2 cellular contexts compared by ENCODE assay signal in genomic region chr3:78398401-78398800, GRCh38.
TF ChIP-seq lines count a peak whose summit lies in the region.

No MANE protein-coding gene starts in this region.

TF ChIP-seq in HepG2, 621 proteins besides CTCF, POLR2A, EP300 and RAD21:
- TF ChIP-seq ZKSCAN1 (IDR thresholded peaks at IDR 0.05; ENCODE audit: low read length) = no peak
- no peak for TF ChIP-seq NBN (conservative IDR thresholded peaks at IDR 0.05)
- no peak for TF ChIP-seq SIX4 (CRISPR knock-in tag; IDR thresholded peaks at IDR 0.05)
- no peak for TF ChIP-seq NR3C1 (CRISPR knock-in tag; IDR thresholded peaks at IDR 0.05)
- TF ChIP-seq POLR2AphosphoS5 (IDR thresholded peaks at IDR 0.05; ENCODE audit: low read depth, low read length) = no peak
- TF ChIP-seq ZNF644 (CRISPR knock-in tag; IDR thresholded peaks at IDR 0.05; ENCODE audit: low read depth) = no peak
- TF ChIP-seq ZNF614 (CRISPR knock-in tag; IDR thresholded peaks at IDR 0.05; ENCODE audit: borderline replicate concordance) = no peak

TF ChIP-seq in GM12878, 131 proteins besides CTCF, POLR2A, EP300 and RAD21:
- TF ChIP-seq BACH1 (IDR thresholded peaks at IDR 0.05; ENCODE audit: borderline replicate concordance) (no peak), CEBPZ (IDR thresholded peaks at IDR 0.05; ENCODE audit: low read depth, low read length) (no peak), RELA (IDR thresholded peaks at IDR 0.05; ENCODE audit: borderline replicate concordance, partially characterized antibody) (no peak), GABPA (IDR thresholded peaks at IDR 0.05; ENCODE audit: low read depth) (no peak), SUZ12 (IDR thresholded peaks at IDR 0.05; ENCODE audit: unreplicated experiment) (no peak), SP1 (IDR thresholded peaks at IDR 0.05; ENCODE audit: low read depth, low read length) (no peak), EZH2 (IDR thresholded peaks at IDR 0.05; ENCODE audit: borderline replicate concordance, control insufficient read depth, low read depth, low read length) (no peak), ZSCAN29 (IDR thresholded peaks at IDR 0.05) (no peak), MTA2 (IDR thresholded peaks at IDR 0.05; ENCODE audit: low read depth) (no peak), HCFC1 (IDR thresholded peaks at IDR 0.05; ENCODE audit: low read length) (no peak), CEBPB (IDR thresholded peaks at IDR 0.05; ENCODE audit: borderline replicate concordance in 1 of 2, low read depth in 2 of 2, low read length in 2 of 2) (no peak), BCL11A (IDR thresholded peaks at IDR 0.05; ENCODE audit: low read depth, low read length) (no peak), JUND (IDR thresholded peaks at IDR 0.05; ENCODE audit: low read depth, low read length) (no peak), ZBTB40 (IDR thresholded peaks at IDR 0.05; ENCODE audit: borderline replicate concordance) (no peak), SMAD5 (IDR thresholded peaks at IDR 0.05; ENCODE audit: low read depth) (no peak)
- TF ChIP-seq, protein P1, sequence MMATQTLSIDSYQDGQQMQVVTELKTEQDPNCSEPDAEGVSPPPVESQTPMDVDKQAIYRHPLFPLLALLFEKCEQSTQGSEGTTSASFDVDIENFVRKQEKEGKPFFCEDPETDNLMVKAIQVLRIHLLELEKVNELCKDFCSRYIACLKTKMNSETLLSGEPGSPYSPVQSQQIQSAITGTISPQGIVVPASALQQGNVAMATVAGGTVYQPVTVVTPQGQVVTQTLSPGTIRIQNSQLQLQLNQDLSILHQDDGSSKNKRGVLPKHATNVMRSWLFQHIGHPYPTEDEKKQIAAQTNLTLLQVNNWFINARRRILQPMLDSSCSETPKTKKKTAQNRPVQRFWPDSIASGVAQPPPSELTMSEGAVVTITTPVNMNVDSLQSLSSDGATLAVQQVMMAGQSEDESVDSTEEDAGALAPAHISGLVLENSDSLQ (IDR thresholded peaks at IDR 0.05) = no peak
- TF ChIP-seq, protein P2, sequence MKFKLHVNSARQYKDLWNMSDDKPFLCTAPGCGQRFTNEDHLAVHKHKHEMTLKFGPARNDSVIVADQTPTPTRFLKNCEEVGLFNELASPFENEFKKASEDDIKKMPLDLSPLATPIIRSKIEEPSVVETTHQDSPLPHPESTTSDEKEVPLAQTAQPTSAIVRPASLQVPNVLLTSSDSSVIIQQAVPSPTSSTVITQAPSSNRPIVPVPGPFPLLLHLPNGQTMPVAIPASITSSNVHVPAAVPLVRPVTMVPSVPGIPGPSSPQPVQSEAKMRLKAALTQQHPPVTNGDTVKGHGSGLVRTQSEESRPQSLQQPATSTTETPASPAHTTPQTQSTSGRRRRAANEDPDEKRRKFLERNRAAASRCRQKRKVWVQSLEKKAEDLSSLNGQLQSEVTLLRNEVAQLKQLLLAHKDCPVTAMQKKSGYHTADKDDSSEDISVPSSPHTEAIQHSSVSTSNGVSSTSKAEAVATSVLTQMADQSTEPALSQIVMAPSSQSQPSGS (IDR thresholded peaks at IDR 0.05; ENCODE audit: low read length) = no peak
- TF ChIP-seq, protein P3, sequence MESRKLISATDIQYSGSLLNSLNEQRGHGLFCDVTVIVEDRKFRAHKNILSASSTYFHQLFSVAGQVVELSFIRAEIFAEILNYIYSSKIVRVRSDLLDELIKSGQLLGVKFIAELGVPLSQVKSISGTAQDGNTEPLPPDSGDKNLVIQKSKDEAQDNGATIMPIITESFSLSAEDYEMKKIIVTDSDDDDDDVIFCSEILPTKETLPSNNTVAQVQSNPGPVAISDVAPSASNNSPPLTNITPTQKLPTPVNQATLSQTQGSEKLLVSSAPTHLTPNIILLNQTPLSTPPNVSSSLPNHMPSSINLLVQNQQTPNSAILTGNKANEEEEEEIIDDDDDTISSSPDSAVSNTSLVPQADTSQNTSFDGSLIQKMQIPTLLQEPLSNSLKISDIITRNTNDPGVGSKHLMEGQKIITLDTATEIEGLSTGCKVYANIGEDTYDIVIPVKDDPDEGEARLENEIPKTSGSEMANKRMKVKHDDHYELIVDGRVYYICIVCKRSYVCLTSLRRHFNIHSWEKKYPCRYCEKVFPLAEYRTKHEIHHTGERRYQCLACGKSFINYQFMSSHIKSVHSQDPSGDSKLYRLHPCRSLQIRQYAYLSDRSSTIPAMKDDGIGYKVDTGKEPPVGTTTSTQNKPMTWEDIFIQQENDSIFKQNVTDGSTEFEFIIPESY (IDR thresholded peaks at IDR 0.05) = no peak
